ENCODE assay signal across 1 cellular context in genomic region chr13:75725784-75726183, GRCh38.
TF ChIP-seq lines count a peak whose summit lies in the region.

No MANE protein-coding gene starts in this region.

TF ChIP-seq in A549, 52 proteins besides CTCF, POLR2A, EP300 and RAD21 (continued from another document):
- TF ChIP-seq REST (IDR thresholded peaks at IDR 0.05) (no peak), ZC3H11A (IDR thresholded peaks at IDR 0.05) (no peak), RCOR1 (IDR thresholded peaks at IDR 0.05; ENCODE audit: low read depth, low read length) (no peak), ZFP36 (IDR thresholded peaks at IDR 0.05; ENCODE audit: borderline replicate concordance, partially characterized antibody) (no peak)
